10 cellular contexts compared by ENCODE assay signal in the genomic region with DNA sequence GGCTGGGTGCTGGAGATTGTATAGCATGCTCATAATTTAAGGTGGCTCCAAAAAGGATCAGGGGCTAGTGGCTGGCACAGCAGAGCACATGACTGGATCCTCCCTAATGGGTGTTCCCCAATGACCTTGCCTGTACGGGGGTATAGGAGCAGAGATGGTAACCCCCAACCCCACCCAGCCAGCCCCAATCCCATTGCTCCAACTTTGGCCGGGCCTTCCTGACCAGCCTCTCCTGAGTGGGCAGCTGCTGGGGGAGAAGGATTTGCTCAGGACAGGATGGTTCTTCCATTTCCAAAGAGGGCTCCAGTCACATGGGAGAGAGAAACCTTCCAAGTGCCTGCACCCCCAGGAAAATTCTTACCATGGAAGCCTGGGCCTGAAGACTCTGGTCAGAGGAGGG. TPM values are rescaled to one million over a fixed set of nuclear protein-coding genes. Genes with fewer than 3 reads are reported as not detected.
A peak's percentile ranks its signal among the peaks of the same experiment; 100 is the strongest.
DNase-seq lines count a peak whose midpoint lies in the region; ATAC-seq and TF ChIP-seq lines count a peak whose summit lies in the region.
"Had no signal": no experiment of that assay in that cellular context is flagged by ENCODE, and none has a peak within 500 bp of the region (broad histone marks: within the 10 kb centered on the region; RNA-seq: fewer than 3 reads in every experiment).

No MANE protein-coding gene starts in this region.

- H3K4me3 Mint-ChIP-seq in activated T-cell treated with anti-CD3 and anti-CD28 coated beads, Interleukin-2, amount 50 U/mL, for 4 hours = peak overlapping the region; percentile 59
- peak overlapping the region; percentile 62 to 80 for H3K4me3 Mint-ChIP-seq in stimulated activated naive B cell treated with anti-CD40 and anti-IgM and Interleukin-4, amounts not matched to agents 10 μg/mL and 1 μg/mL and 100 μg/mL, for 72 hours

- no peaks in the 10 kb centered on the region for H3K36me3 ChIP-seq in HCT116 (ENCODE audit: control insufficient read depth in 1 of 2, insufficient read depth in 2 of 2, low read length in 2 of 2)
- no peaks in the 10 kb centered on the region for H3K36me3 ChIP-seq in liver (ENCODE audit: control insufficient read depth in 4 of 4, insufficient read depth in 3 of 4, low read depth in 1 of 4, low read length in 3 of 4)

- H3K27ac Mint-ChIP-seq in stimulated activated naive B cell treated with anti-CD40 and anti-IgM and Interleukin-4, amounts not matched to agents 10 μg/mL and 1 μg/mL and 100 μg/mL, for 72 hours = peak overlapping the region; percentile 5

- intact Hi-C loops in HCT116 (cut with micrococcal nuclease) = no loop called here

- H3K27me3 Mint-ChIP-seq in activated T-cell treated with anti-CD3 and anti-CD28 coated beads, Interleukin-2, amount 50 U/mL, for 4 hours (ENCODE audit: low read depth) = no peaks in the 10 kb centered on the region
- H3K27me3 Mint-ChIP-seq in stimulated activated naive B cell treated with anti-CD40 and anti-IgM and Interleukin-4, amounts not matched to agents 10 μg/mL and 1 μg/mL and 100 μg/mL, for 72 hours = no peaks in the 10 kb centered on the region

- H3K9ac ChIP-seq in HCT116 (ENCODE audit: low read length) = peak overlapping the region; percentile 63
- H3K9ac ChIP-seq in liver (ENCODE audit: low read depth in 1 of 2, low read length in 2 of 2) = peak overlapping the region in 1 of 2 donors; percentile 65

- H2AFZ ChIP-seq in HCT116 (ENCODE audit: low read depth, low read length, poor library complexity, severe bottlenecking) = no peak overlapping the region

- RAD21 ChIA-PET in HCT116 (lab: Charles Lee; ENCODE audit: low non-redundant PET in 1 of 2, low total read pairs in 2 of 2, uncharacterized antibody in 2 of 2, unreplicated experiment in 2 of 2) = no interaction called here

- TF ChIP-seq RAD21 in HCT116 (IDR thresholded peaks at IDR 0.05; ENCODE audit: low read depth) (no peak), liver (IDR thresholded peaks at IDR 0.05) (no peak)

- H3K9me3 ChIP-seq in HCT116 (ENCODE audit: control insufficient read depth in 1 of 2, insufficient read depth in 1 of 2, low read depth in 1 of 2, low read length in 2 of 2) (no peaks in the 10 kb centered on the region), liver (ENCODE audit: control insufficient read depth in 4 of 4, low read length in 3 of 4) (no peaks in the 10 kb centered on the region)

- no peak for DNase-seq in HCT116 (ENCODE audit: low read depth, low spot score)
- DNase-seq in activated T-cell treated with anti-CD3 and anti-CD28 coated beads, Interleukin-2, amount 50 U/mL, for 4 hours = no peak
- DNase-seq in stimulated activated naive B cell treated with anti-CD40 and anti-IgM and Interleukin-4, amounts not matched to agents 10 μg/mL and 1 μg/mL and 100 μg/mL, for 72 hours = no peak
- DNase-seq in LoVo (ENCODE audit: low spot score) = no peak
- DNase-seq in NCI-H1436 (lab: John Stamatoyannopoulos, UW) = no peak
- no peak for DNase-seq in central memory CD4-positive, alpha-beta T cell
- DNase-seq: NCI-H1417 treated with DMSO at 0.1 percent for 48 hours had no signal

- H3K27ac ChIP-seq in HCT116 (ENCODE audit: low read depth, low read length) (no peak overlapping the region), liver (ENCODE audit: low read depth in 1 of 2, low read length in 2 of 2) (peak overlapping the region; percentile 61 to 64)

- peaks cover 51% of the 10 kb centered on the region for H3K4me1 Mint-ChIP-seq in activated T-cell treated with anti-CD3 and anti-CD28 coated beads, Interleukin-2, amount 50 U/mL, for 4 hours (ENCODE audit: low read depth)
- H3K4me1 Mint-ChIP-seq in stimulated activated naive B cell treated with anti-CD40 and anti-IgM and Interleukin-4, amounts not matched to agents 10 μg/mL and 1 μg/mL and 100 μg/mL, for 72 hours = peaks cover 61 to 85% of the 10 kb centered on the region in 2 donors

- POLR2A ChIA-PET in HCT116 (lab: Charles Lee) = interaction anchor here (2.2 to 2.4 kb wide), 2 partner anchors 10 to 15 kb away, joined by 6 to 11 read pairs; partner anchors contain the start of gene NR4A1

- H3K4me2 ChIP-seq in HCT116 (ENCODE audit: low read length) = peak overlapping the region; percentile 83

- no peaks in the 10 kb centered on the region for H3K9me2 ChIP-seq in HCT116 (ENCODE audit: insufficient read depth)

- peaks cover 3% of the 10 kb centered on the region for H3K36me3 Mint-ChIP-seq in activated T-cell treated with anti-CD3 and anti-CD28 coated beads, Interleukin-2, amount 50 U/mL, for 4 hours (ENCODE audit: insufficient read depth)
- no peaks in the 10 kb centered on the region for H3K36me3 Mint-ChIP-seq in stimulated activated naive B cell treated with anti-CD40 and anti-IgM and Interleukin-4, amounts not matched to agents 10 μg/mL and 1 μg/mL and 100 μg/mL, for 72 hours

- TF ChIP-seq POLR2A in HCT116 (IDR thresholded peaks at IDR 0.05; ENCODE audit: borderline replicate concordance, extremely low read depth, insufficient read depth, insufficient read length) = no peak

- CTCF ChIA-PET in HCT116 (lab: Charles Lee) = interaction anchor here (1.1 to 5.2 kb wide), 2 partner anchors 11 to 84 kb away, joined by 4 to 29 read pairs; no protein-coding TSS in a partner anchor

- H3K4me1 ChIP-seq in HCT116 (ENCODE audit: control insufficient read depth in 1 of 2, insufficient read depth in 2 of 2, low read length in 2 of 2) (peaks cover 16 to 43% of the 10 kb centered on the region in 2 experiments), liver (ENCODE audit: control insufficient read depth in 4 of 4, insufficient read depth in 4 of 4, low read length in 3 of 4) (peaks cover 0 to 12% (median 7%) of the 10 kb centered on the region in 4 donors)

- no peaks in the 10 kb centered on the region for H4K20me1 ChIP-seq in HCT116 (ENCODE audit: insufficient read depth)

- H3K27me3 ChIP-seq in HCT116 (ENCODE audit: insufficient read depth, low read length) (no peaks in the 10 kb centered on the region), liver (ENCODE audit: control insufficient read depth in 4 of 4, insufficient read depth in 4 of 4, low read length in 3 of 4) (no peaks in the 10 kb centered on the region)

- no peaks in the 10 kb centered on the region for H3K9me3 Mint-ChIP-seq in activated T-cell treated with anti-CD3 and anti-CD28 coated beads, Interleukin-2, amount 50 U/mL, for 4 hours
- H3K9me3 Mint-ChIP-seq in stimulated activated naive B cell treated with anti-CD40 and anti-IgM and Interleukin-4, amounts not matched to agents 10 μg/mL and 1 μg/mL and 100 μg/mL, for 72 hours = no peaks in the 10 kb centered on the region

- TF ChIP-seq CTCF in HCT116 (IDR thresholded peaks at IDR 0.05 in 2 of 3, conservative IDR thresholded peaks at IDR 0.05 in 1 of 3; ENCODE audit: borderline replicate concordance in 1 of 3, insufficient read depth in 1 of 3, low read depth in 2 of 3, low read length in 2 of 3) = no peak
- no peak for TF ChIP-seq CTCF in liver (IDR thresholded peaks at IDR 0.05; ENCODE audit: low read depth, low read length, missing input control)

- no peak for ATAC-seq in HCT116
- ATAC-seq in activated T-cell treated with anti-CD3 and anti-CD28 coated beads, Interleukin-2, amount 50 U/mL, for 4 hours = no peak
- ATAC-seq in stimulated activated naive B cell treated with anti-CD40 and anti-IgM and Interleukin-4, amounts not matched to agents 10 μg/mL and 1 μg/mL and 100 μg/mL, for 72 hours (replicated peaks) = no peak

- H3K79me2 ChIP-seq in HCT116 (ENCODE audit: insufficient read depth, low read length) = peaks cover 26% of the 10 kb centered on the region

- H3K4me3 ChIP-seq in HCT116 (replicated peaks in 1 of 2; ENCODE audit: low read depth in 1 of 2, low read length in 2 of 2) = no peak overlapping the region
- H3K4me3 ChIP-seq in liver (ENCODE audit: low read depth in 1 of 3, low read length in 3 of 3) = no peak overlapping the region

- no TSS peak for BruUV-seq in HCT116 (replicated peaks; lab: Mats Ljungman, UMichigan)

- 95% methylated on average over 2 of the region's 2 CpGs for WGBS in liver

RNA-seq across cellular contexts. Expression of gene NR4A1, which starts 15.3 kb away (rescaled TPM):
- total RNA-seq in HCT116 (2021; ENCODE audit: unreplicated experiment) (35.3 TPM), liver (1 to 10 TPM in 1 of 2 donors, under 1 TPM in 1; 0.79 to 3.8 TPM)
- polyA plus RNA-seq in HCT116 (2012) = 117 and 343 TPM in 2 replicates
- total RNA-seq in activated T-cell treated with anti-CD3 and anti-CD28 coated beads, Interleukin-2, amount 50 U/mL, for 4 hours = 10 to 100 TPM; 26.0 to 34.5 (median 31.3) TPM
- polyA plus RNA-seq in liver = 1 to 10 TPM; 3.0 to 5.8 TPM

RNA-seq across cellular contexts. Expression of gene TAMALIN, which starts 29.2 kb away (rescaled TPM):
- 1.1 TPM for total RNA-seq in HCT116 (2021; ENCODE audit: unreplicated experiment)
- polyA plus RNA-seq in HCT116 (2012) = 0.33 and 0.36 TPM in 2 replicates
- total RNA-seq in activated T-cell treated with anti-CD3 and anti-CD28 coated beads, Interleukin-2, amount 50 U/mL, for 4 hours = 10 to 100 TPM; 13.5 to 16.5 (median 15.3) TPM
- total RNA-seq in liver = 1 to 10 TPM; 1.9 to 9.9 TPM
- polyA plus RNA-seq in liver = 1 to 10 TPM; 1.1 to 3.1 TPM

RNA-seq across cellular contexts. Expression of gene ATG101, which starts 33.9 kb away (rescaled TPM):
- 49.2 TPM for total RNA-seq in HCT116 (2021; ENCODE audit: unreplicated experiment)
- 69.2 and 101 TPM in 2 replicates for polyA plus RNA-seq in HCT116 (2012)
- 10 to 100 TPM; 59.6 to 69.7 (median 62.0) TPM for total RNA-seq in activated T-cell treated with anti-CD3 and anti-CD28 coated beads, Interleukin-2, amount 50 U/mL, for 4 hours
- 10 to 100 TPM; 12.9 to 28.4 TPM for total RNA-seq in liver
- 10 to 100 TPM; 30.5 to 31.8 TPM for polyA plus RNA-seq in liver

RNA-seq across cellular contexts. Expression of gene SMIM41, which starts 43.6 kb away (rescaled TPM):
- total RNA-seq in HCT116 (2021; ENCODE audit: unreplicated experiment) = not detected
- polyA plus RNA-seq in HCT116 (2012) = not detected in 2 replicates
- total RNA-seq in activated T-cell treated with anti-CD3 and anti-CD28 coated beads, Interleukin-2, amount 50 U/mL, for 4 hours = not detected
- total RNA-seq in liver = under 1 TPM in 1 of 2 donors, not detected in 1; 0.50 TPM
- polyA plus RNA-seq in liver = under 1 TPM; 0.03 to 0.24 TPM
- total RNA-seq: esophagus mucosa, myocyte had no signal
